Comparison of ENCODE assay signal across 8 cellular contexts in the genomic region with DNA sequence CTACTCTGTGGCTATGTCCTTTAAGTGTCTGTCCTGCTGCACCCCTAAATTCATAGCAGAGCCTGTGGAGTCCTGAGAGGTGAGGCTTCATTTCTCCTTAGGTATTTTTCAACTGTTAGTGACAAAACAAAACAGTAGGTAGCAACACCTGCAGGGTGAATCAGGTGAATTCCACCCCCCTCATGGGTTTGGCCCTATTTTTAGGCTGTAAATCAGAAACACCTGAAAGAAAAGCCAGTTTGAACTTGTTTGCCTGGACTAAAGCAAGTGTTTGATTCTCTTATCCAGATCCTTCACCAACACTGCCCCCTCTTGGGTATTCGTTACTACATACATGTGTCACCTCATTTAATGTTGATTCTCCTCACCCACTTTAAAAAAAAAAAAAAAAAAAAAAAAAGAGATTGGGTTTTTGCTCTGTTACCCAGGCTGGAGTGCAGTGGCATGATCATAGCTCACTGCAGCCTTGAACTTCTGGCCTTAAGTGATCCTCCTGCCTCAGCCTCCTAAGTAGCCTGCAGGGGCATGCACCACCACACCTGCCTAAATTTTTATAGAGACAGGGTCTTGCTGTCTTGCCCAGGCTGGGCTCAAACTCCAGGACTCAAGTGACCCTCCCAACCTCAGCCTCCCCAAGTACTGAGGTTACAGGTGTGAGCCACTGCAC. TPM values are rescaled to one million over a fixed set of nuclear protein-coding genes. Genes with fewer than 3 reads are reported as not detected.
DNase-seq lines count a peak whose midpoint lies in the region; ATAC-seq and TF ChIP-seq lines count a peak whose summit lies in the region.

No MANE protein-coding gene starts in this region.

- H3K23ac ChIP-seq in H9 (ENCODE audit: insufficient read length, low read depth, low read length), result no peak overlapping the region

- no peak overlapping the region for H3K18ac ChIP-seq in H9 (ENCODE audit: insufficient read length, low read depth, low read length)

- no peak overlapping the region for H2BK5ac ChIP-seq in H9 (ENCODE audit: insufficient read length, low read length)

- no peak overlapping the region for H3K4ac ChIP-seq in H9 (ENCODE audit: low read depth, low read length)

- no peaks in the 10 kb centered on the region for H3K79me1 ChIP-seq in H9 (ENCODE audit: insufficient read depth, low read depth, low read length, poor library complexity, severe bottlenecking)

- H3K4me1 ChIP-seq in H9 (ENCODE audit: insufficient read depth, low read length), result peaks cover 2% of the 10 kb centered on the region; the same call in 1 of the 2 replicates

- no peak overlapping the region for H4K8ac ChIP-seq in H9 (replicated peaks; ENCODE audit: insufficient read length, low read depth, low read length)

- no peaks in the 10 kb centered on the region for H3K79me2 ChIP-seq in H9 (ENCODE audit: insufficient read depth, low read length)

- H3K9me3 ChIP-seq in H9 (ENCODE audit: control insufficient read depth, low read depth, low read length), result no peaks in the 10 kb centered on the region

- H3K27ac Mint-ChIP-seq in H9, result peak overlapping the region in 2 of 3 experiments; percentile 84 to 93; a peak in 4 of 7 replicates
- no peak overlapping the region for H3K27ac Mint-ChIP-seq in naive B cell

- H3K4me3 ChIP-seq in dorsolateral prefrontal cortex, result no peak overlapping the region

- intact Hi-C loops in dorsolateral prefrontal cortex (cut with DNase I), result no loop called here

- H3K4me1 Mint-ChIP-seq in H9 (peaks cover 16 to 18% of the 10 kb centered on the region in 2 experiments), naive B cell (peaks cover 0 to 9% (median 0%) of the 10 kb centered on the region in 3 donors)

- H3K4me2 ChIP-seq in H9 (ENCODE audit: insufficient read depth, insufficient read length, low read length), result no peak overlapping the region

- no peaks in the 10 kb centered on the region for H3K36me3 Mint-ChIP-seq in H9 (ENCODE audit: insufficient read depth in 1 of 3, low read depth in 3 of 3)
- H3K36me3 Mint-ChIP-seq in naive B cell, result no peaks in the 10 kb centered on the region

- ATAC-seq in naive B cell (ENCODE audit: low read depth in 2 of 2) (peak; percentile 71 to 78), GM21786 (IDR thresholded peaks at IDR 0.05; ENCODE audit: unreplicated experiment) (no peak)

- WGBS in H9 (ENCODE audit: extremely low coverage, insufficient read length, low lambda C conversion rate), result no CpG with 5 or more reads among the region's 1 CpG

- no peak overlapping the region for H3K56ac ChIP-seq in H9 (ENCODE audit: insufficient read length, low read depth, low read length)

- H3K4me3 Mint-ChIP-seq in H9 (no peak overlapping the region; a peak in 1 of 5 replicates), naive B cell (no peak overlapping the region)

- no peak overlapping the region for H3T11ph ChIP-seq in H9 (ENCODE audit: low read length)

- H3K27ac ChIP-seq in H9 (ENCODE audit: insufficient read length, low read depth, low read length) (no peak overlapping the region), dorsolateral prefrontal cortex (no peak overlapping the region)

- H2AK5ac ChIP-seq in H9 (ENCODE audit: insufficient read length, low read length), result no peak overlapping the region

- no peaks in the 10 kb centered on the region for H3K23me2 ChIP-seq in H9 (ENCODE audit: insufficient read length, low read depth, low read length, poor library complexity, severe bottlenecking)

- H4K91ac ChIP-seq in H9 (ENCODE audit: insufficient read length, low read depth, low read length), result no peak overlapping the region

- no peaks in the 10 kb centered on the region for H4K20me1 ChIP-seq in H9 (ENCODE audit: control insufficient read depth, insufficient read depth, insufficient read length)

- no peak overlapping the region for H2BK20ac ChIP-seq in H9 (ENCODE audit: low read depth, low read length, poor library complexity, severe bottlenecking)

- H3K14ac ChIP-seq in H9 (ENCODE audit: insufficient read depth, low read length), result no peak overlapping the region

- H2BK120ac ChIP-seq in H9 (ENCODE audit: low read depth, low read length, poor library complexity, severe bottlenecking), result no peak overlapping the region

- H4K5ac ChIP-seq in H9 (ENCODE audit: insufficient read length, low read depth, low read length), result no peak overlapping the region

- peak overlapping the region; percentile 72 for H2AFZ ChIP-seq in H9 (ENCODE audit: low read length)

- H3K27me3 Mint-ChIP-seq in H9 (ENCODE audit: low read depth) (no peaks in the 10 kb centered on the region), naive B cell (no peaks in the 10 kb centered on the region)

- H2BK15ac ChIP-seq in H9 (ENCODE audit: low read depth, low read length), result no peak overlapping the region

- TF ChIP-seq CTCF in H9 (conservative IDR thresholded peaks at IDR 0.05) (peak; percentile 61), dorsolateral prefrontal cortex (IDR thresholded peaks at IDR 0.05 in 54 of 56, conservative IDR thresholded peaks at IDR 0.05 in 2 of 56; ENCODE audit: low read depth in 1 of 56, partially characterized antibody in 56 of 56) (peak in 37 of 56 donors; percentile 12 to 52 (median 29))

- no peaks in the 10 kb centered on the region for H3K27me3 ChIP-seq in H9 (ENCODE audit: insufficient read depth, low read length)
- no peaks in the 10 kb centered on the region for H3K27me3 ChIP-seq in dorsolateral prefrontal cortex

- H3K9me3 Mint-ChIP-seq in H9, result no peaks in the 10 kb centered on the region
- no peaks in the 10 kb centered on the region for H3K9me3 Mint-ChIP-seq in naive B cell

- DNase-seq in NK-92 treated with Interleukin-12 subunit alpha and Interleukin-12 subunit beta, amount 100 ng/mL, for 24 hours (lab: John Stamatoyannopoulos, UW), result peak; percentile 23
- DNase-seq in NK-92 (lab: John Stamatoyannopoulos, UW; ENCODE audit: unreplicated experiment), result no peak
- no peak for DNase-seq in H9
- DNase-seq in NCI-H1694 treated with DMSO at 0.1 percent for 48 hours (lab: John Stamatoyannopoulos, UW), result peak; percentile 58
- peak; percentile 7 for DNase-seq in T-helper 9 cell
- DNase-seq in dorsolateral prefrontal cortex, result no peak
- peak; percentile 31 for DNase-seq in naive B cell

- no peak overlapping the region for H2BK12ac ChIP-seq in H9 (ENCODE audit: insufficient read length, low read depth, low read length)

- H3K9ac ChIP-seq in H9 (ENCODE audit: extremely low read depth, insufficient read length, low read length), result no peak overlapping the region

RNA-seq across cellular contexts. Expression of gene TBPL2, which starts 10.3 kb away (rescaled TPM):
- total RNA-seq in H9 (2021) (not detected in 2 replicates), dorsolateral prefrontal cortex (1 to 10 TPM in 4 of 120 experiments, under 1 TPM in 1, not detected in 115; 0.77 to 1.3 (median 1.0) TPM)
- not detected for polyA plus RNA-seq in naive B cell (ENCODE audit: low read depth in 6 of 6)

RNA-seq across cellular contexts. Expression of gene ATG14, which starts 18.5 kb away (rescaled TPM):
- total RNA-seq in H9 (2021) (11.8 and 13.6 TPM in 2 replicates), dorsolateral prefrontal cortex (10 to 100 TPM in 115 of 120 experiments, 1 to 10 TPM in 5; 8.6 to 22.0 (median 14.1) TPM)
- 1 to 10 TPM; 2.0 to 5.1 (median 4.4) TPM for polyA plus RNA-seq in naive B cell (ENCODE audit: low read depth in 6 of 6)

Comparison
In these comparisons a context has a peak if more than half of its experiments do, and no peak if none do; other contexts are left out.
1. DNase-seq: peak in NK-92 treated with Interleukin-12 subunit alpha and Interleukin-12 subunit beta, amount 100 ng/mL, for 24 hours (single experiment), NCI-H1694 treated with DMSO at 0.1 percent for 48 hours (single experiment), T-helper 9 cell (single experiment) and naive B cell (single experiment); none in NK-92 (single experiment), H9 (single experiment) and dorsolateral prefrontal cortex (0 of 10).
2. H3K27ac Mint-ChIP-seq: peak in H9 (2 of 3); none in naive B cell (0 of 6).